In the genomic region with DNA sequence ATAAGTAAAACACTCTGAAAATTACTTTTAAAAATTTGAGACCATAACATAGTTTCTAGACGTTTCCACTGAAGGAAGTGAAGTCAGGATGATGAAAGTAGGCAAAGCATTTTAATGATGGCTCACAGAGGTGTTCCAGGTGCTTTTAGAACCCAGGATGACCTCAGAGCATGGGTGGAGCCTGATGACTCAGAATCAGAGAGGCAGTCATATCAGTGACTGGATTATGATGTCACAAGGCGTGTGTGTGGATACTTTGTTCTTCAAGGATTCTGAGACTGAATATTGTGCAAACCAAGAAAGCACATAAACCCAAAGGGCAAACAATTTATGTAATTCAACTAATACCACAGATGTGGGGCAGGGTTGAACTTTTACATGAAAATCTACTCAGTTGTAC, we compare ENCODE assay signal across 1 cellular context.
TF ChIP-seq lines count a peak whose summit lies in the region.

No MANE protein-coding gene starts in this region.

TF ChIP-seq in GM23338, 12 proteins besides CTCF, POLR2A, EP300 and RAD21 (continued from another document):
- TF ChIP-seq, protein P1, sequence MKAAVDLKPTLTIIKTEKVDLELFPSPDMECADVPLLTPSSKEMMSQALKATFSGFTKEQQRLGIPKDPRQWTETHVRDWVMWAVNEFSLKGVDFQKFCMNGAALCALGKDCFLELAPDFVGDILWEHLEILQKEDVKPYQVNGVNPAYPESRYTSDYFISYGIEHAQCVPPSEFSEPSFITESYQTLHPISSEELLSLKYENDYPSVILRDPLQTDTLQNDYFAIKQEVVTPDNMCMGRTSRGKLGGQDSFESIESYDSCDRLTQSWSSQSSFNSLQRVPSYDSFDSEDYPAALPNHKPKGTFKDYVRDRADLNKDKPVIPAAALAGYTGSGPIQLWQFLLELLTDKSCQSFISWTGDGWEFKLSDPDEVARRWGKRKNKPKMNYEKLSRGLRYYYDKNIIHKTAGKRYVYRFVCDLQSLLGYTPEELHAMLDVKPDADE (IDR thresholded peaks at IDR 0.05) = no peak
- TF ChIP-seq, protein P2, sequence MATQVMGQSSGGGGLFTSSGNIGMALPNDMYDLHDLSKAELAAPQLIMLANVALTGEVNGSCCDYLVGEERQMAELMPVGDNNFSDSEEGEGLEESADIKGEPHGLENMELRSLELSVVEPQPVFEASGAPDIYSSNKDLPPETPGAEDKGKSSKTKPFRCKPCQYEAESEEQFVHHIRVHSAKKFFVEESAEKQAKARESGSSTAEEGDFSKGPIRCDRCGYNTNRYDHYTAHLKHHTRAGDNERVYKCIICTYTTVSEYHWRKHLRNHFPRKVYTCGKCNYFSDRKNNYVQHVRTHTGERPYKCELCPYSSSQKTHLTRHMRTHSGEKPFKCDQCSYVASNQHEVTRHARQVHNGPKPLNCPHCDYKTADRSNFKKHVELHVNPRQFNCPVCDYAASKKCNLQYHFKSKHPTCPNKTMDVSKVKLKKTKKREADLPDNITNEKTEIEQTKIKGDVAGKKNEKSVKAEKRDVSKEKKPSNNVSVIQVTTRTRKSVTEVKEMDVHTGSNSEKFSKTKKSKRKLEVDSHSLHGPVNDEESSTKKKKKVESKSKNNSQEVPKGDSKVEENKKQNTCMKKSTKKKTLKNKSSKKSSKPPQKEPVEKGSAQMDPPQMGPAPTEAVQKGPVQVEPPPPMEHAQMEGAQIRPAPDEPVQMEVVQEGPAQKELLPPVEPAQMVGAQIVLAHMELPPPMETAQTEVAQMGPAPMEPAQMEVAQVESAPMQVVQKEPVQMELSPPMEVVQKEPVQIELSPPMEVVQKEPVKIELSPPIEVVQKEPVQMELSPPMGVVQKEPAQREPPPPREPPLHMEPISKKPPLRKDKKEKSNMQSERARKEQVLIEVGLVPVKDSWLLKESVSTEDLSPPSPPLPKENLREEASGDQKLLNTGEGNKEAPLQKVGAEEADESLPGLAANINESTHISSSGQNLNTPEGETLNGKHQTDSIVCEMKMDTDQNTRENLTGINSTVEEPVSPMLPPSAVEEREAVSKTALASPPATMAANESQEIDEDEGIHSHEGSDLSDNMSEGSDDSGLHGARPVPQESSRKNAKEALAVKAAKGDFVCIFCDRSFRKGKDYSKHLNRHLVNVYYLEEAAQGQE (IDR thresholded peaks at IDR 0.05; ENCODE audit: unreplicated experiment) = no peak
- TF ChIP-seq EZH2 (IDR thresholded peaks at IDR 0.05; ENCODE audit: low read depth, unreplicated experiment) (no peak), EZH2phosphoT487 (IDR thresholded peaks at IDR 0.05; ENCODE audit: unreplicated experiment) (no peak), JUNB (IDR thresholded peaks at IDR 0.05; ENCODE audit: unreplicated experiment) (no peak), CREB1 (CRISPR knock-in tag; IDR thresholded peaks at IDR 0.05; ENCODE audit: low read depth) (no peak), NANOG (IDR thresholded peaks at IDR 0.05; ENCODE audit: borderline replicate concordance) (no peak)
